1 cellular context compared by ENCODE assay signal in genomic region chr9:110303136-110303535, GRCh38.
A peak's percentile ranks its signal among the peaks of the same experiment; 100 is the strongest.
TF ChIP-seq lines count a peak whose summit lies in the region.

No MANE protein-coding gene starts in this region.

TF ChIP-seq in HEK293, 187 proteins besides CTCF, POLR2A, EP300 and RAD21 (continued from another document):
- peak; percentile 50 for TF ChIP-seq ZNF518A (tag by site-specific recombination; conservative IDR thresholded peaks at IDR 0.05; ENCODE audit: low read depth)
- no peak for TF ChIP-seq ZNF664 (tag by site-specific recombination; IDR thresholded peaks at IDR 0.05)
- TF ChIP-seq ZNF433 (tag by site-specific recombination; IDR thresholded peaks at IDR 0.05; ENCODE audit: low read depth): no peak
- TF ChIP-seq PRDM6 (tag by site-specific recombination; IDR thresholded peaks at IDR 0.05): no peak
- TF ChIP-seq ZNF184 (tag by site-specific recombination; IDR thresholded peaks at IDR 0.05): no peak
- TF ChIP-seq ZNF544 (tag by site-specific recombination; IDR thresholded peaks at IDR 0.05): no peak
- TF ChIP-seq ZNF26 (tag by site-specific recombination; IDR thresholded peaks at IDR 0.05): no peak
- TF ChIP-seq ZNF768 (tag by site-specific recombination; IDR thresholded peaks at IDR 0.05): no peak
- no peak for TF ChIP-seq ZNF16 (tag by site-specific recombination; IDR thresholded peaks at IDR 0.05; ENCODE audit: low read depth)
- TF ChIP-seq ZNF776 (tag by site-specific recombination; IDR thresholded peaks at IDR 0.05; ENCODE audit: borderline replicate concordance): no peak
- no peak for TF ChIP-seq ZNF610 (tag by site-specific recombination; IDR thresholded peaks at IDR 0.05; ENCODE audit: borderline replicate concordance)
- TF ChIP-seq ZNF354C (tag by site-specific recombination; IDR thresholded peaks at IDR 0.05; ENCODE audit: borderline replicate concordance, low read depth): no peak
- no peak for TF ChIP-seq ZNF2 (tag by site-specific recombination; IDR thresholded peaks at IDR 0.05)
- TF ChIP-seq PATZ1 (tag by site-specific recombination; IDR thresholded peaks at IDR 0.05): no peak
- TF ChIP-seq ZNF571 (tag by site-specific recombination; IDR thresholded peaks at IDR 0.05): no peak
- TF ChIP-seq ZNF645 (tag by site-specific recombination; IDR thresholded peaks at IDR 0.05): no peak
- TF ChIP-seq TCF7L2 (IDR thresholded peaks at IDR 0.05; ENCODE audit: borderline replicate concordance, low read depth, low read length): no peak
- no peak for TF ChIP-seq ZNF398 (tag by site-specific recombination; IDR thresholded peaks at IDR 0.05)
